ENCODE assay signal across 8 cellular contexts in the genomic region with DNA sequence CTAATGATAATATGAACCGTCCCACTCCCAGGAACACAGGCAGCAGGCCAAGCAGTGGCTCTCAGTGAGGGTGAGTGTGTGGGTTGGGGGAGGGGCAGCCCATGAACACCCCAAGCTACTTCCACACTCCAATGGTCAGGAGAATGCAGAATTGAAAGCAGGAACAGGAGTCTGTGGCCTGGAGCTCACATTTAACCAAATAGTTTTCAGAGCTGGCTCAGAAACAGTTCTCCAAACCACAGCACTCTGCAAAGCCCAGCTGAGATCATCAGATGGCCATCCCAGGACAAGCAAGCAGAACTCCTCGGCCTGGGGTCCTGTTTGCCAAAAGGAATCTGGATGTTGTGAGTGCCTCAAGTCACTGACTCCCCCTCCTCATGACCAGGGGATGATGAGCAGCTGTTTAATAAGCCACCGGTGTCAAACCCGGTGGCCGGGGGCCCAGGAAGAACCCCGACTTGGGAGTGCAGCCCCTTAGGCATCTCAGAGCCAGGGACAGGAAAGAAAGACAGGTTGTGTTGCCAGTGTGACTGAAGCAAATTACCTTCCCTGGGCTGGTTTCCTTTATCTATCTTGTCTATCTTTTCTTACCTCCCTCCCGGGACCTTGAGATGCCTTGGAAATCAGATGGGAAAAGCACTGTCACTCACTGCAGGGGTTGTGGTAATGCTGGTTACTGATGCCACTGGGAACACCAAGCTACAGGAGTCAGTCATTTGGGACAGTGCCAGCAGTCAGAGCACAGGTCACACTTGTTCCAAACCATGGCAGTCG. TPM values are rescaled to one million over a fixed set of nuclear protein-coding genes. Genes with fewer than 3 reads are reported as not detected.
A peak's percentile ranks its signal among the peaks of the same experiment; 100 is the strongest.
DNase-seq lines count a peak whose midpoint lies in the region; ATAC-seq, FAIRE-seq and TF ChIP-seq lines count a peak whose summit lies in the region.

No MANE protein-coding gene starts in this region.

- no peaks in the 10 kb centered on the region for H3K27me3 Mint-ChIP-seq in stimulated activated memory B cell treated with anti-CD40 and anti-IgM and Interleukin-4, amounts not matched to agents 10 μg/mL and 1 μg/mL and 100 μg/mL, for 72 hours
- no peaks in the 10 kb centered on the region for H3K27me3 Mint-ChIP-seq in CD8-positive, alpha-beta memory T cell

- no peaks in the 10 kb centered on the region for H3K9me3 Mint-ChIP-seq in stimulated activated memory B cell treated with anti-CD40 and anti-IgM and Interleukin-4, amounts not matched to agents 10 μg/mL and 1 μg/mL and 100 μg/mL, for 72 hours
- H3K9me3 Mint-ChIP-seq in CD8-positive, alpha-beta memory T cell = no peaks in the 10 kb centered on the region

- DNase-seq in RCC 7860 (ENCODE audit: low spot score) (peak; percentile 99), heart left ventricle (peak; percentile 56 to 73 (median 61)), DMS53 treated with DMSO at 0.1 percent for 48 hours (lab: John Stamatoyannopoulos, UW; ENCODE audit: unreplicated experiment) (no peak)
- no peak for DNase-seq in CD8-positive, alpha-beta memory T cell

- peaks cover 30% of the 10 kb centered on the region for H3K4me1 Mint-ChIP-seq in stimulated activated memory B cell treated with anti-CD40 and anti-IgM and Interleukin-4, amounts not matched to agents 10 μg/mL and 1 μg/mL and 100 μg/mL, for 72 hours
- H3K4me1 Mint-ChIP-seq in CD8-positive, alpha-beta memory T cell = peaks cover 10 to 13% (median 12%) of the 10 kb centered on the region in 3 donors

- ATAC-seq in GM18511 (IDR thresholded peaks at IDR 0.05; ENCODE audit: unreplicated experiment) (peak; percentile 73), HG02798 (IDR thresholded peaks at IDR 0.05; ENCODE audit: poor library complexity, unreplicated experiment) (peak; percentile 41), heart left ventricle (peak; percentile 56 to 76 (median 74)), GM21526 (IDR thresholded peaks at IDR 0.05; ENCODE audit: low FRiP score, unreplicated experiment) (no peak)
- peak; percentile 96 for ATAC-seq in stimulated activated memory B cell treated with anti-CD40 and anti-IgM and Interleukin-4, amounts not matched to agents 10 μg/mL and 1 μg/mL and 100 μg/mL, for 72 hours

- H3K36me3 Mint-ChIP-seq in stimulated activated memory B cell treated with anti-CD40 and anti-IgM and Interleukin-4, amounts not matched to agents 10 μg/mL and 1 μg/mL and 100 μg/mL, for 72 hours = no peaks in the 10 kb centered on the region
- H3K36me3 Mint-ChIP-seq in CD8-positive, alpha-beta memory T cell = no peaks in the 10 kb centered on the region

- WGBS in heart left ventricle, 4 donors = 58 to 67% (median 63%) methylated on average over 4 to 8 of the region's 8 CpGs

- intact Hi-C loops in heart left ventricle (cut with DNase I) = no loop called here

- no peak for TF ChIP-seq CTCF in heart left ventricle (IDR thresholded peaks at IDR 0.05)

- TF ChIP-seq POLR2A in heart left ventricle (IDR thresholded peaks at IDR 0.05) = no peak

- peak overlapping the region in 1 of 12 donors; percentile 87 for H3K27ac ChIP-seq in heart left ventricle
- no peak overlapping the region for H3K27ac ChIP-seq in CD8-positive, alpha-beta memory T cell (ENCODE audit: low read depth, low read length)

- H3K4me3 Mint-ChIP-seq in stimulated activated memory B cell treated with anti-CD40 and anti-IgM and Interleukin-4, amounts not matched to agents 10 μg/mL and 1 μg/mL and 100 μg/mL, for 72 hours = peak overlapping the region; percentile 43
- H3K4me3 Mint-ChIP-seq in CD8-positive, alpha-beta memory T cell = no peak overlapping the region

- CTCF ChIA-PET in CD8-positive, alpha-beta memory T cell (lab: Charles Lee) = no interaction called here

- no peaks in the 10 kb centered on the region for H3K27me3 ChIP-seq in heart left ventricle
- H3K27me3 ChIP-seq in CD8-positive, alpha-beta memory T cell (ENCODE audit: insufficient read depth, low read length, poor library complexity, severe bottlenecking) = no peaks in the 10 kb centered on the region

- peaks cover 0 to 29% (median 17%) of the 10 kb centered on the region in 12 donors for H3K4me1 ChIP-seq in heart left ventricle
- peaks cover 10% of the 10 kb centered on the region for H3K4me1 ChIP-seq in CD8-positive, alpha-beta memory T cell (ENCODE audit: insufficient read depth, low read length)

- H3K9me3 ChIP-seq in heart left ventricle = no peaks in the 10 kb centered on the region
- no peaks in the 10 kb centered on the region for H3K9me3 ChIP-seq in CD8-positive, alpha-beta memory T cell (ENCODE audit: low read length)

- peak overlapping the region; percentile 74 for H3K27ac Mint-ChIP-seq in stimulated activated memory B cell treated with anti-CD40 and anti-IgM and Interleukin-4, amounts not matched to agents 10 μg/mL and 1 μg/mL and 100 μg/mL, for 72 hours
- H3K27ac Mint-ChIP-seq in CD8-positive, alpha-beta memory T cell = peak overlapping the region in 1 of 8 donors; percentile 23

- peak; percentile 98 for FAIRE-seq in RCC 7860 (lab: Jason Lieb, UNC)

- H3K4me3 ChIP-seq in heart left ventricle = peak overlapping the region in 1 of 12 donors; percentile 12
- no peak overlapping the region for H3K4me3 ChIP-seq in CD8-positive, alpha-beta memory T cell (ENCODE audit: low read length)

- H3K36me3 ChIP-seq in heart left ventricle = peaks cover 0 to 2% (median 0%) of the 10 kb centered on the region in 9 donors
- H3K36me3 ChIP-seq in CD8-positive, alpha-beta memory T cell (ENCODE audit: insufficient read depth, low read length) = no peaks in the 10 kb centered on the region

- POLR2A ChIA-PET in CD8-positive, alpha-beta memory T cell (lab: Charles Lee) = no interaction called here

RNA-seq across cellular contexts. Expression of a gene that starts 20.4 kb away (rescaled TPM):
- 10 to 100 TPM; 35.8 to 75.2 (median 46.3) TPM for total RNA-seq in heart left ventricle
- 10 to 100 TPM; 40.9 to 54.5 TPM for polyA plus RNA-seq in heart left ventricle
- total RNA-seq in CD8-positive, alpha-beta memory T cell = 10 to 100 TPM; 46.4 to 46.9 TPM
- 111 TPM for polyA plus RNA-seq in CD8-positive, alpha-beta memory T cell

Comparison
In these comparisons a context has a peak if more than half of its experiments do, and no peak if none do; other contexts are left out.
1. DNase-seq: peak in RCC 7860 (single experiment) and heart left ventricle (5 of 5); none in DMS53 treated with DMSO at 0.1 percent for 48 hours (single experiment) and CD8-positive, alpha-beta memory T cell (0 of 5).